In the genomic region with DNA sequence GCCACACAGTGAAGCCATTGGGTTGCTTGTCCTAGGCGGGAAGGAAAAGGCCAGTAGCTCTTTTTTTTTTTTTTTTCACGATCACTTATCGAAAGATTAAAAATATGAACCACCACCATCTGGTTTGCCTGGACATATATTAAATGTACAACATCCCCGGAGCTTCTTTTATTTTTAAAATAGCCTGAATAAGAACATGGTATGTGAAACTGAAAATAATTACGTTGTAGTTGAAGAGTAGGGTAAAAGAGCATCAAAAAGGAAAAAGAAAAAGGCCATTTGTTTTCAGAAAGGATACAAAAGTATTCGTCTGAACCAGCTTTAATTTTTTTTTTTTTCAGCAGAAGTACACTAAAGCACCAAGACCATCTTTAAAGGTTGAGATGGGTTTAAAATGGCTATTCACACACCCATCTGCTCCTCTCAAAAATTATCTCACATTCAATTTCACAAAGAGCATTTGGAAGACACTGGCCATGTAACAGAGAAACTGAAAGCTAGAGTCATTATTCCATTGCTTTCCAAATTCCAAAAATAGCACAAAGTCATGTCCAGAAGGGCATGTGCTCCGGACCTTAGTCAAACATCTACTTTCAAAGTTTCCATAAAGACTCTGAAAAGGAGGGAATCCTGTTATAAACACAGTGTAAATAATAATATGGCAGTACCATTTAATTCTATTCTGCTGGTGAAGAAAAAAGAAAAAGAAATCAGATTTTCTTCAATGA, we compare ENCODE assay signal across 19 cellular contexts.
DNase-seq lines count a peak whose midpoint lies in the region; ATAC-seq and TF ChIP-seq lines count a peak whose summit lies in the region.
"Had no signal": no experiment of that assay in that cellular context is flagged by ENCODE, and none has a peak within 500 bp of the region (broad histone marks: within the 10 kb centered on the region; RNA-seq: fewer than 3 reads in every experiment).

No MANE protein-coding gene starts in this region.

- no peak overlapping the region for H3K4me3 ChIP-seq in right cardiac atrium (ENCODE audit: low read length)
- no peak overlapping the region for H3K4me3 ChIP-seq in fibroblast of the aortic adventitia (ENCODE audit: low read depth, low read length)
- H3K4me3 ChIP-seq: GM23248, MG63 had no signal

- no peaks in the 10 kb centered on the region for H3K27me3 Mint-ChIP-seq in activated T-cell treated with anti-CD3 and anti-CD28 coated beads, Interleukin-2, amount 50 U/mL, for 4 hours (ENCODE audit: low read depth)

- H3K27me3 ChIP-seq in right cardiac atrium (ENCODE audit: control insufficient read depth, insufficient read depth): no peaks in the 10 kb centered on the region
- H3K27me3 ChIP-seq: MG63 had no signal

- no peak overlapping the region for H3K27ac ChIP-seq in right cardiac atrium (ENCODE audit: low read length)
- H3K27ac ChIP-seq: GM23248, HL-60 had no signal

- TF ChIP-seq CTCF in fibroblast of the aortic adventitia (IDR thresholded peaks at IDR 0.05; ENCODE audit: insufficient read depth, low read length): no peak

- no peaks in the 10 kb centered on the region for H3K9me3 Mint-ChIP-seq in activated T-cell treated with anti-CD3 and anti-CD28 coated beads, Interleukin-2, amount 50 U/mL, for 4 hours

- H3K4me3 Mint-ChIP-seq in activated T-cell treated with anti-CD3 and anti-CD28 coated beads, Interleukin-2, amount 50 U/mL, for 4 hours: no peak overlapping the region

- DNase-seq in Right ventricle myocardium superior (no peak), right cardiac atrium (no peak), fibroblast of the aortic adventitia (ENCODE audit: low read depth) (peak; percentile 21), left lobe of liver (ENCODE audit: low spot score) (no peak), NCI-H748 treated with DMSO at 0.1 percent for 48 hours (lab: John Stamatoyannopoulos, UW) (no peak)
- DNase-seq in activated T-cell treated with anti-CD3 and anti-CD28 coated beads, Interleukin-2, amount 50 U/mL, for 4 hours: no peak
- no peak for DNase-seq in activated naive CD4-positive, alpha-beta T cell treated with Interleukin-2 at 50 U/mL for 16 hours
- DNase-seq: Caco-2, GM23248, KBM-7, MG63, NCI-H1105, NCI-H1694 treated with DMSO at 0.1 percent for 48 hours, NCI-H345, NCI-H526 treated with DMSO at 0.1 percent for 48 hours, PC-3 had no signal

- intact Hi-C loops in Right ventricle myocardium superior (cut with DNase I): no loop called here
- intact Hi-C loops in right cardiac atrium (cut with DNase I): no loop called here

- no peaks in the 10 kb centered on the region for H3K4me1 ChIP-seq in right cardiac atrium (ENCODE audit: control insufficient read depth, insufficient read depth, low read length)
- H3K4me1 ChIP-seq: Caco-2 had no signal

- WGBS in right cardiac atrium: 75% methylated on average over 7 of the region's 7 CpGs

- H3K9me3 ChIP-seq in right cardiac atrium (ENCODE audit: control insufficient read depth, low read length): no peaks in the 10 kb centered on the region
- H3K9me3 ChIP-seq: Caco-2, MG63 had no signal

- no peaks in the 10 kb centered on the region for H3K4me1 Mint-ChIP-seq in activated T-cell treated with anti-CD3 and anti-CD28 coated beads, Interleukin-2, amount 50 U/mL, for 4 hours (ENCODE audit: low read depth)

- H3K36me3 Mint-ChIP-seq in activated T-cell treated with anti-CD3 and anti-CD28 coated beads, Interleukin-2, amount 50 U/mL, for 4 hours (ENCODE audit: insufficient read depth): no peaks in the 10 kb centered on the region

- ATAC-seq in Right ventricle myocardium superior (ENCODE audit: poor library complexity) (peak; percentile 79), right cardiac atrium (no peak), left lobe of liver (peak; percentile 99), GM19324 (IDR thresholded peaks at IDR 0.05; ENCODE audit: low FRiP score, unreplicated experiment) (no peak)
- ATAC-seq in activated T-cell treated with anti-CD3 and anti-CD28 coated beads, Interleukin-2, amount 50 U/mL, for 4 hours: no peak
- ATAC-seq: HCT116, PC-3 had no signal

Comparison
In these comparisons a context has a peak if more than half of its experiments do, and no peak if none do; other contexts are left out.
1. ATAC-seq: peak in Right ventricle myocardium superior (single experiment) and left lobe of liver (single experiment); none in right cardiac atrium (0 of 2), GM19324 (single experiment) and activated T-cell treated with anti-CD3 and anti-CD28 coated beads, Interleukin-2, amount 50 U/mL, for 4 hours (0 of 2).